15 cellular contexts compared by ENCODE assay signal in genomic region chr12:82299617-82300016, GRCh38. TPM values are rescaled to one million over a fixed set of nuclear protein-coding genes. Genes with fewer than 3 reads are reported as not detected.
A peak's percentile ranks its signal among the peaks of the same experiment; 100 is the strongest.
DNase-seq lines count a peak whose midpoint lies in the region; FAIRE-seq and TF ChIP-seq lines count a peak whose summit lies in the region.
"Had no signal": no experiment of that assay in that cellular context is flagged by ENCODE, and none has a peak within 500 bp of the region (broad histone marks: within the 10 kb centered on the region; RNA-seq: fewer than 3 reads in every experiment).

No MANE protein-coding gene starts in this region.

- no peak overlapping the region for H3K4me3 ChIP-seq in astrocyte (ENCODE audit: insufficient read depth, low read depth, low read length)
- H3K4me3 ChIP-seq: pancreas had no signal

- no peaks in the 10 kb centered on the region for H4K20me1 ChIP-seq in astrocyte (ENCODE audit: insufficient read depth, low read length)

- DNase-seq in HT1080 (ENCODE audit: low read depth) (peak; percentile 38), astrocyte (ENCODE audit: low read depth) (peak; percentile 92), glomerular visceral epithelial cell (ENCODE audit: extremely low spot score) (peak; percentile 57), retina (peak; percentile 30), NCI-H1092 treated with DMSO at 0.1 percent for 48 hours (lab: John Stamatoyannopoulos, UW) (no peak), KG1 (lab: John Stamatoyannopoulos, UW) (no peak), T-helper 1 cell (no peak)
- DNase-seq: foreskin fibroblast; NCI-H1436; NCI-H510A treated with DMSO at 0.1 percent for 48 hours; pancreas; stimulated activated CD4-positive, alpha-beta T cell treated with anti-CD3 and anti-CD28 coated beads, Interleukin-12 subunit alpha, Interleukin-12 subunit beta, amount 100 ng/mL, for 4 hours; stimulated activated naive CD8-positive, alpha-beta T cell treated with anti-CD3 and anti-CD28 coated beads, Interleukin-15, amount 100 ng/mL, for 72 hours had no signal

- peak overlapping the region; percentile 48 for H3K4me2 ChIP-seq in astrocyte (ENCODE audit: low read length)

- H3K9me3 ChIP-seq in astrocyte (ENCODE audit: insufficient read depth, low read depth, low read length): no peaks in the 10 kb centered on the region
- H3K9me3 ChIP-seq: pancreas had no signal

- H3K36me3 ChIP-seq in astrocyte (ENCODE audit: insufficient read depth, low read length): no peaks in the 10 kb centered on the region
- H3K36me3 ChIP-seq: pancreas had no signal

- no peaks in the 10 kb centered on the region for H3K27me3 ChIP-seq in astrocyte (ENCODE audit: insufficient read depth, low read length)
- H3K27me3 ChIP-seq: pancreas had no signal

- TF ChIP-seq CTCF in astrocyte (IDR thresholded peaks at IDR 0.05; ENCODE audit: insufficient read depth, low read depth, low read length): no peak

- H3K9me3 Mint-ChIP-seq in astrocyte (ENCODE audit: unreplicated experiment): no peaks in the 10 kb centered on the region
- H3K9me3 Mint-ChIP-seq: stimulated activated naive CD8-positive, alpha-beta T cell treated with anti-CD3 and anti-CD28 coated beads, Interleukin-15, amount 100 ng/mL, for 72 hours had no signal

- H3K27ac ChIP-seq in astrocyte (ENCODE audit: low read depth, low read length): peak overlapping the region; percentile 70
- H3K27ac ChIP-seq: pancreas had no signal

- no peaks in the 10 kb centered on the region for H3K27me3 Mint-ChIP-seq in astrocyte (ENCODE audit: low read depth, unreplicated experiment)

- FAIRE-seq in astrocyte (lab: Jason Lieb, UNC): no peak
- FAIRE-seq: GM12892, keratinocyte, pancreas had no signal

- H2AFZ ChIP-seq in astrocyte (ENCODE audit: low read depth, low read length): no peak overlapping the region

- no peaks in the 10 kb centered on the region for H3K79me2 ChIP-seq in astrocyte (ENCODE audit: insufficient read depth, low read length)

- peak overlapping the region; percentile 17 for H3K9ac ChIP-seq in astrocyte (ENCODE audit: low read length)

- peak overlapping the region; percentile 98 for H3K27ac Mint-ChIP-seq in astrocyte (ENCODE audit: unreplicated experiment)
- H3K27ac Mint-ChIP-seq: stimulated activated naive CD8-positive, alpha-beta T cell treated with anti-CD3 and anti-CD28 coated beads, Interleukin-15, amount 100 ng/mL, for 72 hours had no signal

- H3K36me3 Mint-ChIP-seq in astrocyte (ENCODE audit: low read depth, unreplicated experiment): no peaks in the 10 kb centered on the region

- peaks cover 13% of the 10 kb centered on the region for H3K4me1 Mint-ChIP-seq in astrocyte (ENCODE audit: low read depth, unreplicated experiment)
- H3K4me1 Mint-ChIP-seq: stimulated activated naive CD8-positive, alpha-beta T cell treated with anti-CD3 and anti-CD28 coated beads, Interleukin-15, amount 100 ng/mL, for 72 hours had no signal

- no peak overlapping the region for H3K4me3 Mint-ChIP-seq in astrocyte (ENCODE audit: unreplicated experiment)
- H3K4me3 Mint-ChIP-seq: stimulated activated naive CD8-positive, alpha-beta T cell treated with anti-CD3 and anti-CD28 coated beads, Interleukin-15, amount 100 ng/mL, for 72 hours had no signal

- peaks cover 18% of the 10 kb centered on the region for H3K4me1 ChIP-seq in astrocyte (ENCODE audit: insufficient read depth, low read length)
- H3K4me1 ChIP-seq: pancreas had no signal

RNA-seq across cellular contexts. Expression of gene CCDC59, which starts 58.6 kb away (rescaled TPM):
- 60.3 and 72.0 TPM in 2 replicates for total RNA-seq in HT1080 (2014; rRNA removed; shearing (Covaris generic))
- polyA plus RNA-seq in HT1080 (2015; cell fraction: cytosol; rRNA removed): 87.8 and 91.0 TPM in 2 replicates
- 44.4 and 65.9 TPM in 2 replicates for polyA plus RNA-seq in HT1080 (2015; cell fraction: nucleus; rRNA removed)
- total RNA-seq in astrocyte: 43.7 and 46.0 TPM in 2 replicates

RNA-seq across cellular contexts. Expression of gene METTL25, which starts 58.7 kb away (rescaled TPM):
- 4.6 and 4.8 TPM in 2 replicates for total RNA-seq in HT1080 (2014; rRNA removed; shearing (Covaris generic))
- polyA plus RNA-seq in HT1080 (2015; cell fraction: cytosol; rRNA removed): 3.2 and 4.8 TPM in 2 replicates
- polyA plus RNA-seq in HT1080 (2015; cell fraction: nucleus; rRNA removed): 6.3 and 8.0 TPM in 2 replicates
- total RNA-seq in astrocyte: 6.8 and 9.4 TPM in 2 replicates

Comparison
In these comparisons a context has a peak if more than half of its experiments do, and no peak if none do; other contexts are left out.
1. DNase-seq: peak in HT1080 (single experiment), astrocyte (single experiment), glomerular visceral epithelial cell (single experiment) and retina (single experiment); none in NCI-H1092 treated with DMSO at 0.1 percent for 48 hours (single experiment), KG1 (single experiment) and T-helper 1 cell (0 of 5).